ENCODE assay signal across 1 cellular context in genomic region chr14:21092147-21093011, GRCh38.
TF ChIP-seq lines count a peak whose summit lies in the region.

No MANE protein-coding gene starts in this region.

TF ChIP-seq in GM12878, 131 proteins besides CTCF, POLR2A, EP300 and RAD21 (continued from another document and continues in another):
- TF ChIP-seq ZBTB33 (IDR thresholded peaks at IDR 0.05) (peak; percentile 61; the same call in 1 of the 2 replicates), SIX5 (IDR thresholded peaks at IDR 0.05; ENCODE audit: low read depth, low read length, severe bottlenecking) (peak; percentile 10), SP1 (IDR thresholded peaks at IDR 0.05; ENCODE audit: low read depth, low read length) (peak; percentile 73), SMARCA5 (IDR thresholded peaks at IDR 0.05) (peak; percentile 100), USF1 (IDR thresholded peaks at IDR 0.05; ENCODE audit: borderline replicate concordance, extremely low read length, insufficient read depth, low read depth, low read length) (no peak), REST (IDR thresholded peaks at IDR 0.05; ENCODE audit: low read depth, low read length) (no peak), NFXL1 (IDR thresholded peaks at IDR 0.05; ENCODE audit: borderline replicate concordance) (no peak), RELA (IDR thresholded peaks at IDR 0.05; ENCODE audit: borderline replicate concordance, partially characterized antibody) (peak; percentile 40), ZNF592 (IDR thresholded peaks at IDR 0.05) (peak; percentile 96), ZBTB11 (CRISPR knock-in tag; IDR thresholded peaks at IDR 0.05) (no peak), ATF2 (IDR thresholded peaks at IDR 0.05; ENCODE audit: low read length) (no peak), ZNF622 (IDR thresholded peaks at IDR 0.05) (no peak), HSF1 (IDR thresholded peaks at IDR 0.05; ENCODE audit: low read depth, low read length) (no peak), JUNB (IDR thresholded peaks at IDR 0.05) (no peak), GABPA (IDR thresholded peaks at IDR 0.05; ENCODE audit: low read depth) (no peak), NR2C1 (IDR thresholded peaks at IDR 0.05) (no peak), YY1 (IDR thresholded peaks at IDR 0.05; ENCODE audit: low read depth, low read length) (peak; percentile 91), E2F4 (IDR thresholded peaks at IDR 0.05; ENCODE audit: low read depth, low read length) (no peak), MLLT1 (IDR thresholded peaks at IDR 0.05) (no peak), ETV6 (conservative IDR thresholded peaks at IDR 0.05 in 1 of 2, IDR thresholded peaks at IDR 0.05 in 1 of 2; ENCODE audit: borderline replicate concordance in 1 of 2, low read depth in 1 of 2) (no peak), SMC3 (IDR thresholded peaks at IDR 0.05; ENCODE audit: borderline replicate concordance, low read length) (peak; percentile 100), MEF2A (IDR thresholded peaks at IDR 0.05; ENCODE audit: insufficient read depth, low read depth, low read length) (no peak), RFX5 (IDR thresholded peaks at IDR 0.05; ENCODE audit: low read depth, low read length) (no peak), PKNOX1 (IDR thresholded peaks at IDR 0.05) (no peak), PAX8 (IDR thresholded peaks at IDR 0.05) (no peak), TARDBP (IDR thresholded peaks at IDR 0.05; ENCODE audit: borderline replicate concordance) (0 out of 2 replicates have a peak, but pooled peaks have one; percentile 57), SUPT20H (IDR thresholded peaks at IDR 0.05; ENCODE audit: borderline replicate concordance, control insufficient read depth, low read depth, low read length) (no peak), E4F1 (IDR thresholded peaks at IDR 0.05; ENCODE audit: borderline replicate concordance, partially characterized antibody) (no peak), ZNF384 (IDR thresholded peaks at IDR 0.05; ENCODE audit: borderline replicate concordance, low read depth, low read length) (no peak), TAF1 (IDR thresholded peaks at IDR 0.05; ENCODE audit: borderline replicate concordance, low read depth, low read length) (no peak)
